Comparison of ENCODE assay signal across 1 cellular context in the genomic region with DNA sequence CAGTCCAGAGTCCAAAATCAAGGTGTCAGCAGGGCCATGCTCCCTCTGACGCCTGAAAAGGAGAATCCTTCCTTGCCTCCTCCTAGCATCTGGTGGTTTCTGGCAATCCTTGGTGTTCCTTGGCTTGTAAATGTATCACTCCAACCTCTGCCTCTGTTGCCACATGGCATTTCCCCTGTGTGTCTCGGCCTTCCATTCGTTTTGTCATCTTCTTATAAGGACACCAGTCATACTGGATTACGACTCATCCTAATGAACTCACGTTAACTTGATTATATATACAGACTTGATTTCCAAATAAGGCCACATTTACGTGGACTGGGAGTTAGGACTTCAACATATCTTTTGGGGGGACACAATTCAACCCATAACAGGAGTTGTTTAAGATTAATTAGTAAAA.
TF ChIP-seq lines count a peak whose summit lies in the region.

No MANE protein-coding gene starts in this region.

TF ChIP-seq in IMR-90, 13 proteins besides CTCF, POLR2A, EP300 and RAD21:
- TF ChIP-seq MAFK (IDR thresholded peaks at IDR 0.05; ENCODE audit: low read depth, low read length) = no peak
- TF ChIP-seq FOS (IDR thresholded peaks at IDR 0.05; ENCODE audit: low read depth, low read length) = no peak
- TF ChIP-seq MXI1 (IDR thresholded peaks at IDR 0.05; ENCODE audit: borderline replicate concordance, low read depth, low read length) = no peak
- TF ChIP-seq NFE2L2 (IDR thresholded peaks at IDR 0.05; ENCODE audit: low read depth, low read length) = no peak
- no peak for TF ChIP-seq MAZ (IDR thresholded peaks at IDR 0.05; ENCODE audit: borderline replicate concordance, low read depth, low read length)
- no peak for TF ChIP-seq BHLHE40 (IDR thresholded peaks at IDR 0.05; ENCODE audit: low read depth, low read length)
- TF ChIP-seq RCOR1 (IDR thresholded peaks at IDR 0.05; ENCODE audit: insufficient replicate concordance, low read length) = no peak
- TF ChIP-seq, protein P1, sequence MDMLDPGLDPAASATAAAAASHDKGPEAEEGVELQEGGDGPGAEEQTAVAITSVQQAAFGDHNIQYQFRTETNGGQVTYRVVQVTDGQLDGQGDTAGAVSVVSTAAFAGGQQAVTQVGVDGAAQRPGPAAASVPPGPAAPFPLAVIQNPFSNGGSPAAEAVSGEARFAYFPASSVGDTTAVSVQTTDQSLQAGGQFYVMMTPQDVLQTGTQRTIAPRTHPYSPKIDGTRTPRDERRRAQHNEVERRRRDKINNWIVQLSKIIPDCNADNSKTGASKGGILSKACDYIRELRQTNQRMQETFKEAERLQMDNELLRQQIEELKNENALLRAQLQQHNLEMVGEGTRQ (IDR thresholded peaks at IDR 0.05; ENCODE audit: low read depth, low read length) = no peak
TF ChIP-seq in IMR-90: peak in this region for 0.
